ENCODE assay signal across 1 cellular context in the genomic region with DNA sequence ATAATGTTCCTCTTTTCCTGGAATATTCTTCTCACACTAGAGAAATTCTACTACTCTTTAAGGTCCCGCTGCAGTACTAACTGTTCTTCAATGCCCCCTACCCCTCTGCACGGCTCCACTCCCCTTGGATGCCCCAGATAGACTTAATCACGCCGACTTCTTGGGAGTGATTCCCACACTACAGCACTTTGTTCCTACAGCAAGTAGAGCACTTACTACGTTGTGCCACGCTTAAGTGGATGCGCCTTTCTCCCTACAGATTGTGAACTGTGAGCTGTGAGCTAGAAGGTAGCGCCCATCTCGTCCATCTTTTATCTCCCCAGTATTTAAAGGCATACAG.
TF ChIP-seq lines count a peak whose summit lies in the region.

No MANE protein-coding gene starts in this region.

TF ChIP-seq in K562, 482 proteins besides CTCF, POLR2A, EP300 and RAD21:
- TF ChIP-seq CBX3 (IDR thresholded peaks at IDR 0.05; ENCODE audit: borderline replicate concordance in 1 of 2, low read length in 2 of 2) (peak in 1 of 2 experiments; percentile 7; a peak in 1 of 3 replicates), RCOR1 (IDR thresholded peaks at IDR 0.05; ENCODE audit: borderline replicate concordance in 1 of 2, low read depth in 2 of 2, low read length in 2 of 2) (peak in 1 of 2 experiments; percentile 19; a peak in 1 of 4 replicates), CREM (IDR thresholded peaks at IDR 0.05; ENCODE audit: low read depth) (peak; percentile 71), ATF6 (CRISPR knock-in tag; IDR thresholded peaks at IDR 0.05) (0 out of 2 replicates have a peak, but pooled peaks have one; percentile 38), ZNF592 (IDR thresholded peaks at IDR 0.05) (0 out of 2 replicates have a peak, but pooled peaks have one; percentile 21), KDM1A (IDR thresholded peaks at IDR 0.05) (peak in 1 of 2 experiments; percentile 49; a peak in 3 of 4 replicates), TSC22D4 (tag; IDR thresholded peaks at IDR 0.05) (no peak), ARID3A (IDR thresholded peaks at IDR 0.05; ENCODE audit: borderline replicate concordance, low read depth, low read length) (0 out of 2 replicates have a peak, but pooled peaks have one; percentile 35), TOE1 (IDR thresholded peaks at IDR 0.05; ENCODE audit: borderline replicate concordance) (0 out of 2 replicates have a peak, but pooled peaks have one; percentile 5), TOE1 (CRISPR knock-in tag; IDR thresholded peaks at IDR 0.05; ENCODE audit: borderline replicate concordance, low read depth) (peak; percentile 30; the same call in 1 of the 2 replicates), HNRNPLL (IDR thresholded peaks at IDR 0.05; ENCODE audit: low read depth, low read length, poor library complexity, severe bottlenecking) (peak; percentile 13), CREB1 (IDR thresholded peaks at IDR 0.05) (peak; percentile 47; the same call in 1 of the 2 replicates), CREB1 (CRISPR knock-in tag; IDR thresholded peaks at IDR 0.05) (no peak), ZNF146 (CRISPR knock-in tag; IDR thresholded peaks at IDR 0.05; ENCODE audit: unreplicated experiment) (no peak)
- TF ChIP-seq, protein P1, sequence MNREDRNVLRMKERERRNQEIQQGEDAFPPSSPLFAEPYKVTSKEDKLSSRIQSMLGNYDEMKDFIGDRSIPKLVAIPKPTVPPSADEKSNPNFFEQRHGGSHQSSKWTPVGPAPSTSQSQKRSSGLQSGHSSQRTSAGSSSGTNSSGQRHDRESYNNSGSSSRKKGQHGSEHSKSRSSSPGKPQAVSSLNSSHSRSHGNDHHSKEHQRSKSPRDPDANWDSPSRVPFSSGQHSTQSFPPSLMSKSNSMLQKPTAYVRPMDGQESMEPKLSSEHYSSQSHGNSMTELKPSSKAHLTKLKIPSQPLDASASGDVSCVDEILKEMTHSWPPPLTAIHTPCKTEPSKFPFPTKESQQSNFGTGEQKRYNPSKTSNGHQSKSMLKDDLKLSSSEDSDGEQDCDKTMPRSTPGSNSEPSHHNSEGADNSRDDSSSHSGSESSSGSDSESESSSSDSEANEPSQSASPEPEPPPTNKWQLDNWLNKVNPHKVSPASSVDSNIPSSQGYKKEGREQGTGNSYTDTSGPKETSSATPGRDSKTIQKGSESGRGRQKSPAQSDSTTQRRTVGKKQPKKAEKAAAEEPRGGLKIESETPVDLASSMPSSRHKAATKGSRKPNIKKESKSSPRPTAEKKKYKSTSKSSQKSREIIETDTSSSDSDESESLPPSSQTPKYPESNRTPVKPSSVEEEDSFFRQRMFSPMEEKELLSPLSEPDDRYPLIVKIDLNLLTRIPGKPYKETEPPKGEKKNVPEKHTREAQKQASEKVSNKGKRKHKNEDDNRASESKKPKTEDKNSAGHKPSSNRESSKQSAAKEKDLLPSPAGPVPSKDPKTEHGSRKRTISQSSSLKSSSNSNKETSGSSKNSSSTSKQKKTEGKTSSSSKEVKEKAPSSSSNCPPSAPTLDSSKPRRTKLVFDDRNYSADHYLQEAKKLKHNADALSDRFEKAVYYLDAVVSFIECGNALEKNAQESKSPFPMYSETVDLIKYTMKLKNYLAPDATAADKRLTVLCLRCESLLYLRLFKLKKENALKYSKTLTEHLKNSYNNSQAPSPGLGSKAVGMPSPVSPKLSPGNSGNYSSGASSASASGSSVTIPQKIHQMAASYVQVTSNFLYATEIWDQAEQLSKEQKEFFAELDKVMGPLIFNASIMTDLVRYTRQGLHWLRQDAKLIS (CRISPR knock-in tag; IDR thresholded peaks at IDR 0.05) = no peak
